Comparison of ENCODE assay signal across 1 cellular context in genomic region chr2:27072950-27073349, GRCh38.
TF ChIP-seq lines count a peak whose summit lies in the region.

No MANE protein-coding gene starts in this region.

TF ChIP-seq in H1, 55 proteins besides CTCF, POLR2A, EP300 and RAD21:
- TF ChIP-seq CHD7 (IDR thresholded peaks at IDR 0.05; ENCODE audit: insufficient replicate concordance, low read length) (no peak), SP4 (IDR thresholded peaks at IDR 0.05; ENCODE audit: low read length) (no peak), SP2 (IDR thresholded peaks at IDR 0.05; ENCODE audit: low read length) (no peak), KDM1A (IDR thresholded peaks at IDR 0.05; ENCODE audit: borderline replicate concordance, low read length) (no peak), ZNF274 (IDR thresholded peaks at IDR 0.05; ENCODE audit: borderline replicate concordance, extremely low read depth, low read length) (no peak)
